In genomic region chr1:5690878-5691277, GRCh38 we compare ENCODE assay signal across 22 cellular contexts.
"Had no signal": no experiment of that assay in that cellular context is flagged by ENCODE, and none has a peak within 500 bp of the region (broad histone marks: within the 10 kb centered on the region; RNA-seq: fewer than 3 reads in every experiment).

No MANE protein-coding gene starts in this region.

- H3K27me3 Mint-ChIP-seq: activated CD4-positive, alpha-beta T cell treated with anti-CD3 and anti-CD28 coated beads, Interleukin-2, amount 10 ng/mL, durations not matched to agents 24 days and 14 days had no signal

- H3K27me3 ChIP-seq: body of pancreas, testis had no signal

- H3K9me3 ChIP-seq: body of pancreas, gastroesophageal sphincter, heart left ventricle, lower lobe of right lung, spleen, testis, upper lobe of left lung had no signal

- ATAC-seq: activated T-cell treated with anti-CD3 and anti-CD28 coated beads, Interleukin-2, amount 50 U/mL, for 72 hours; body of pancreas; esophagus mucosa; gastroesophageal sphincter; heart left ventricle; left cardiac atrium; lower lobe of right lung; naive thymus-derived CD8-positive, alpha-beta T cell; T-helper 17 cell had no signal

- H3K36me3 Mint-ChIP-seq: activated naive CD4-positive, alpha-beta T cell treated with anti-CD3 and anti-CD28 coated beads, Interleukin-2, amount 50 U/mL, for 24 hours; naive thymus-derived CD8-positive, alpha-beta T cell had no signal

- H3K4me3 ChIP-seq: body of pancreas, gastroesophageal sphincter, heart left ventricle, lower lobe of right lung, spleen, testis, upper lobe of left lung had no signal

- H3K4me1 Mint-ChIP-seq: activated CD4-positive, alpha-beta memory T cell treated with anti-CD3 and anti-CD28 coated beads, Interleukin-2, amount 10 ng/mL, durations not matched to agents 7 days and 5 days; activated CD4-positive, alpha-beta T cell treated with anti-CD3 and anti-CD28 coated beads, Interleukin-2, amount 10 ng/mL, durations not matched to agents 24 days and 14 days; activated naive CD4-positive, alpha-beta T cell treated with anti-CD3 and anti-CD28 coated beads, Interleukin-2, amount 50 U/mL, for 24 hours had no signal

- DNase-seq: activated CD4-positive, alpha-beta memory T cell treated with anti-CD3 and anti-CD28 coated beads, Interleukin-2, amount 10 ng/mL, durations not matched to agents 7 days and 5 days; activated CD4-positive, alpha-beta T cell treated with anti-CD3 and anti-CD28 coated beads, Interleukin-2, amount 10 ng/mL, durations not matched to agents 24 days and 14 days; activated effector memory CD4-positive, alpha-beta T cell treated with Interleukin-2 at 50 U/mL for 16 hours; activated T-cell treated with anti-CD3 and anti-CD28 coated beads, Interleukin-2, amount 50 U/mL, for 72 hours; anterior cingulate cortex; body of pancreas; dermis blood vessel endothelial cell; effector CD8-positive, alpha-beta T cell; heart left ventricle; left cardiac atrium; lower lobe of right lung; naive thymus-derived CD8-positive, alpha-beta T cell; spleen; stimulated activated CD4-positive, alpha-beta T cell treated with anti-CD3 and anti-CD28 coated beads, Interleukin-4, amount 100 ng/mL, for 1 hour; stimulated activated naive CD4-positive, alpha-beta T cell; SW 1271; T-helper 17 cell; testis had no signal

- H3K9me3 Mint-ChIP-seq: activated CD4-positive, alpha-beta T cell treated with anti-CD3 and anti-CD28 coated beads, Interleukin-2, amount 10 ng/mL, durations not matched to agents 24 days and 14 days; activated naive CD4-positive, alpha-beta T cell treated with anti-CD3 and anti-CD28 coated beads, Interleukin-2, amount 50 U/mL, for 24 hours; naive thymus-derived CD8-positive, alpha-beta T cell had no signal

- H3K27ac Mint-ChIP-seq: activated CD4-positive, alpha-beta memory T cell treated with anti-CD3 and anti-CD28 coated beads, Interleukin-2, amount 10 ng/mL, durations not matched to agents 7 days and 5 days; activated CD4-positive, alpha-beta T cell treated with anti-CD3 and anti-CD28 coated beads, Interleukin-2, amount 10 ng/mL, durations not matched to agents 24 days and 14 days; activated naive CD4-positive, alpha-beta T cell treated with anti-CD3 and anti-CD28 coated beads, Interleukin-2, amount 50 U/mL, for 24 hours; activated T-cell treated with anti-CD3 and anti-CD28 coated beads, Interleukin-2, amount 50 U/mL, for 72 hours; T-helper 17 cell had no signal

- H3K4me1 ChIP-seq: body of pancreas, gastroesophageal sphincter, heart left ventricle, lower lobe of right lung, spleen, testis, upper lobe of left lung had no signal

- H3K4me3 Mint-ChIP-seq: activated CD4-positive, alpha-beta memory T cell treated with anti-CD3 and anti-CD28 coated beads, Interleukin-2, amount 10 ng/mL, durations not matched to agents 7 days and 5 days; activated CD4-positive, alpha-beta T cell treated with anti-CD3 and anti-CD28 coated beads, Interleukin-2, amount 10 ng/mL, durations not matched to agents 24 days and 14 days; activated naive CD4-positive, alpha-beta T cell treated with anti-CD3 and anti-CD28 coated beads, Interleukin-2, amount 50 U/mL, for 24 hours; activated T-cell treated with anti-CD3 and anti-CD28 coated beads, Interleukin-2, amount 50 U/mL, for 72 hours; naive thymus-derived CD8-positive, alpha-beta T cell; T-helper 17 cell had no signal

- H3K36me3 ChIP-seq: gastroesophageal sphincter, heart left ventricle, lower lobe of right lung, spleen, upper lobe of left lung had no signal

- H3K27ac ChIP-seq: body of pancreas, gastroesophageal sphincter, heart left ventricle, lower lobe of right lung, spleen, testis, upper lobe of left lung had no signal
